16 cellular contexts compared by ENCODE assay signal in the genomic region with DNA sequence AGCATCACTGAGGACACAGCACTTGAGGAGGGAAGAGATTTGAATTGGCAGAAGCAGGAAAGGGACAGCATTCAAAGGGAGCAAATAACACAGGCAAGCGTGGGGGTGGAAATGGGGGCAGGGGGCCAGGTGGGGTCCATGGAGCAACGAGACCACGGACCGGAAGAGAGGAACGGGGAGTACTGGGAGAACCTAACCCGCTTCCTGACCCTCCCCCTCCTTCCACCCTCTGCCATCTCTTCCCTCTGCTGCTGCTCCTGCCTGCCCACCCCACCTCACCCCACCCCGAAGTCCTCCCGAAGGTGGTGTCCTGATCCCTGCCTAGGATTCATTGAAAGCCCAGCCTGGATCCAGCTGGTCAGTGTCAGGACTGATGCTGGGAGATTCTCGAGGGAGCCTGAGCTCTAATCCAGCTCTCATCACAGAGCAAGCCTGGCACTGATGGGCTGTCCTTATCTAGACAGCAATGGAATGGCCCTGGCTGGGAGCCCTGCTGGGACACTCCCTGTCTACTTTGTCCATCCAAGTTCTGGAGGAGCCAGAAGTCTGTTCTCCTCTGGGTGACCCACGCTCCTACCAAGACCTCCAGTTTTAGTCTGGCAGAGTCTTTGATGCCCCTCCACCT.
"Had no signal": no experiment of that assay in that cellular context is flagged by ENCODE, and none has a peak within 500 bp of the region (broad histone marks: within the 10 kb centered on the region; RNA-seq: fewer than 3 reads in every experiment).

No MANE protein-coding gene starts in this region.

- H3K9me3 ChIP-seq: gastrocnemius medialis, prostate gland had no signal

- H3K27ac ChIP-seq: gastrocnemius medialis, heart left ventricle, prostate gland, spleen had no signal

- H3K4me1 Mint-ChIP-seq: activated CD4-positive, alpha-beta T cell treated with anti-CD3 and anti-CD28 coated beads, Interleukin-2, amount 10 ng/mL, durations not matched to agents 7 days and 5 days; naive thymus-derived CD8-positive, alpha-beta T cell; stimulated activated naive CD8-positive, alpha-beta T cell treated with anti-CD3 and anti-CD28 coated beads, Interleukin-15, amount 100 ng/mL, for 72 hours had no signal

- H3K36me3 Mint-ChIP-seq: immature natural killer cell; naive thymus-derived CD8-positive, alpha-beta T cell had no signal

- H3K27ac Mint-ChIP-seq: activated CD4-positive, alpha-beta T cell treated with anti-CD3 and anti-CD28 coated beads, Interleukin-2, amount 10 ng/mL, durations not matched to agents 7 days and 5 days; activated T-cell treated with anti-CD3 and anti-CD28 coated beads, Interleukin-2, amount 50 U/mL, for 24 hours; immature natural killer cell; naive thymus-derived CD8-positive, alpha-beta T cell; T-helper 2 cell treated with Interferon-gamma antibody and Interleukin-4, amounts not matched to agents 5 μg/mL and 100 μg/mL, for 36 hours had no signal

- DNase-seq: activated CD4-positive, alpha-beta T cell treated with anti-CD3 and anti-CD28 coated beads, Interleukin-2, amount 10 ng/mL, durations not matched to agents 7 days and 5 days; activated effector memory CD4-positive, alpha-beta T cell treated with Interleukin-2 at 50 U/mL for 16 hours; activated naive CD4-positive, alpha-beta T cell treated with anti-CD3 and anti-CD28 coated beads, Interleukin-2, amount 50 U/mL, for 16 hours; activated T-cell treated with anti-CD3 and anti-CD28 coated beads, Interleukin-2, amount 50 U/mL, for 24 hours; erythroblast; gastrocnemius medialis; heart left ventricle; immature natural killer cell; left colon; naive thymus-derived CD8-positive, alpha-beta T cell; nucleus accumbens; spleen; stimulated activated naive CD8-positive, alpha-beta T cell treated with anti-CD3 and anti-CD28 coated beads, Interleukin-15, amount 100 ng/mL, for 72 hours had no signal

- H3K9me3 Mint-ChIP-seq: activated CD4-positive, alpha-beta T cell treated with anti-CD3 and anti-CD28 coated beads, Interleukin-2, amount 10 ng/mL, durations not matched to agents 7 days and 5 days; activated T-cell treated with anti-CD3 and anti-CD28 coated beads, Interleukin-2, amount 50 U/mL, for 24 hours; immature natural killer cell; T-helper 2 cell treated with Interferon-gamma antibody and Interleukin-4, amounts not matched to agents 5 μg/mL and 100 μg/mL, for 36 hours had no signal

- H3K4me1 ChIP-seq: gastrocnemius medialis, prostate gland, spleen had no signal

- ATAC-seq: gastrocnemius medialis; left colon; naive thymus-derived CD8-positive, alpha-beta T cell; sciatic nerve; stimulated activated naive CD8-positive, alpha-beta T cell treated with anti-CD3 and anti-CD28 coated beads, Interleukin-15, amount 100 ng/mL, for 72 hours had no signal

- H3K4me3 Mint-ChIP-seq: activated CD4-positive, alpha-beta T cell treated with anti-CD3 and anti-CD28 coated beads, Interleukin-2, amount 10 ng/mL, durations not matched to agents 7 days and 5 days; activated T-cell treated with anti-CD3 and anti-CD28 coated beads, Interleukin-2, amount 50 U/mL, for 24 hours; immature natural killer cell; naive thymus-derived CD8-positive, alpha-beta T cell; stimulated activated naive CD8-positive, alpha-beta T cell treated with anti-CD3 and anti-CD28 coated beads, Interleukin-15, amount 100 ng/mL, for 72 hours; T-helper 2 cell treated with Interferon-gamma antibody and Interleukin-4, amounts not matched to agents 5 μg/mL and 100 μg/mL, for 36 hours had no signal

- H3K27me3 Mint-ChIP-seq: activated CD4-positive, alpha-beta T cell treated with anti-CD3 and anti-CD28 coated beads, Interleukin-2, amount 10 ng/mL, durations not matched to agents 7 days and 5 days had no signal

- H3K36me3 ChIP-seq: gastrocnemius medialis, heart left ventricle, prostate gland, spleen had no signal

- H3K4me3 ChIP-seq: gastrocnemius medialis, heart left ventricle, prostate gland, spleen had no signal
